9 cellular contexts compared by ENCODE assay signal in the genomic region with DNA sequence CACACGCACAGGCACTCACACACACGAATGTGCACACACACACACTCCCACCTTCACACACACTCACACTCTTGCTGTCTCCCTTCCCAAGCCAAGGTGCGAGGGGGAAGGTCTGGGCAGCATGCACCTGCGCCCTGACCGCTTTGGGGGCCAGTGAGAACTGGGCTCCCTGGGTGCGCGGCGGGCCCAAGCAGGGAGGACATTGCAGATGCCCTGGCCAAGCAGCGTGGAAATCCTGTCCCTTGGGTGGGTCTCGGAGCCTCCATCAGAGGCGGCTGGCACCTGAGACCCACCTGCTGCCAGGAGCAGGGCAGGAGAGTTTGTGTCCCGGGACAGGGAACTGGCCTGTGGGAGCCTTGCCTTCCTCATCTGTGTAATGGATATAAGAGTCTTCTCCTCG. TPM values are rescaled to one million over a fixed set of nuclear protein-coding genes. Genes with fewer than 3 reads are reported as not detected.
DNase-seq lines count a peak whose midpoint lies in the region; ATAC-seq and TF ChIP-seq lines count a peak whose summit lies in the region.
"Had no signal": no experiment of that assay in that cellular context is flagged by ENCODE, and none has a peak within 500 bp of the region (broad histone marks: within the 10 kb centered on the region; RNA-seq: fewer than 3 reads in every experiment).

No MANE protein-coding gene starts in this region.

- CTCF ChIA-PET in activated naive CD4-positive, alpha-beta T cell treated with anti-CD3 and anti-CD28 coated beads for 36 hours (lab: Charles Lee) = no interaction called here

- H3K27ac ChIP-seq in mesendoderm (ENCODE audit: low read depth, low read length) (no peak overlapping the region), tibial nerve (peak overlapping the region; percentile 39 to 99 (median 98))

- H3K4me3 ChIP-seq in mesendoderm (ENCODE audit: low read length) = no peak overlapping the region
- H3K4me3 ChIP-seq in tibial nerve = peak overlapping the region in 3 of 4 donors; percentile 20 to 97 (median 69)

- H3K23ac ChIP-seq in mesendoderm (ENCODE audit: low read length) = no peak overlapping the region

- peak overlapping the region; percentile 34 for H3K56ac ChIP-seq in mesendoderm (ENCODE audit: low read length)

- H3K18ac ChIP-seq in mesendoderm (ENCODE audit: low read length) = no peak overlapping the region

- no peaks in the 10 kb centered on the region for H3K9me3 Mint-ChIP-seq in activated naive CD4-positive, alpha-beta T cell treated with anti-CD3 and anti-CD28 coated beads for 36 hours
- H3K9me3 Mint-ChIP-seq in brain = no peaks in the 10 kb centered on the region

- peaks cover 47% of the 10 kb centered on the region for H3K4me1 Mint-ChIP-seq in activated naive CD4-positive, alpha-beta T cell treated with anti-CD3 and anti-CD28 coated beads for 36 hours (ENCODE audit: low read depth)
- H3K4me1 Mint-ChIP-seq in brain = peaks cover 54% of the 10 kb centered on the region

- H3K4me3 Mint-ChIP-seq in activated naive CD4-positive, alpha-beta T cell treated with anti-CD3 and anti-CD28 coated beads for 36 hours = no peak overlapping the region
- H3K4me3 Mint-ChIP-seq in brain = peak overlapping the region; percentile 24 to 62 (median 54)

- no peak overlapping the region for H3K4me2 ChIP-seq in mesendoderm (ENCODE audit: low read length)

- TF ChIP-seq EP300 in tibial nerve (IDR thresholded peaks at IDR 0.05) = no peak

- no peak for TF ChIP-seq POLR2A in tibial nerve (IDR thresholded peaks at IDR 0.05)

- no peaks in the 10 kb centered on the region for H3K9me3 ChIP-seq in tibial nerve

- TF ChIP-seq CTCF in brain (conservative IDR thresholded peaks at IDR 0.05) (no peak), tibial nerve (IDR thresholded peaks at IDR 0.05) (no peak)

- H3K36me3 Mint-ChIP-seq in activated naive CD4-positive, alpha-beta T cell treated with anti-CD3 and anti-CD28 coated beads for 36 hours (ENCODE audit: low read depth) = no peaks in the 10 kb centered on the region
- H3K36me3 Mint-ChIP-seq in brain = peaks cover 26% of the 10 kb centered on the region

- peak overlapping the region; percentile 8 for H3K27ac Mint-ChIP-seq in activated naive CD4-positive, alpha-beta T cell treated with anti-CD3 and anti-CD28 coated beads for 36 hours
- peak overlapping the region in 1 of 5 experiments; percentile 24 for H3K27ac Mint-ChIP-seq in brain

- no peak overlapping the region for H4K5ac ChIP-seq in mesendoderm (ENCODE audit: low read length)

- intact Hi-C loops in activated naive CD4-positive, alpha-beta T cell treated with anti-CD3 and anti-CD28 coated beads for 36 hours (cut with micrococcal nuclease) = no loop called here
- intact Hi-C loops in sciatic nerve (cut with DNase I) = loop anchor here (10.0 kb wide), 1 partner anchor 1636 kb away; a partner anchor contains a TSS

- no peak for DNase-seq in activated naive CD4-positive, alpha-beta T cell treated with anti-CD3 and anti-CD28 coated beads for 36 hours
- DNase-seq in activated naive CD4-positive, alpha-beta T cell treated with Interleukin-2 at 50 U/mL for 16 hours = no peak
- DNase-seq in mesendoderm (no peak), tibial nerve (ENCODE audit: low spot score in 2 of 2) (no peak), sciatic nerve (ENCODE audit: low spot score) (no peak), A172 (ENCODE audit: low spot score) (no peak)
- DNase-seq: NCI-H2029 had no signal

- H3K4ac ChIP-seq in mesendoderm (ENCODE audit: low read depth, low read length) = no peak overlapping the region

- H4K8ac ChIP-seq in mesendoderm (ENCODE audit: low read depth, low read length) = no peak overlapping the region

- H3K9ac ChIP-seq in mesendoderm (ENCODE audit: low read length) = no peak overlapping the region

- H3K27me3 ChIP-seq in mesendoderm (ENCODE audit: insufficient read depth, low read length, poor library complexity) (no peaks in the 10 kb centered on the region), tibial nerve (no peaks in the 10 kb centered on the region)

- H3K36me3 ChIP-seq in mesendoderm (ENCODE audit: control insufficient read depth, insufficient read depth, low read length) (no peaks in the 10 kb centered on the region), tibial nerve (no peaks in the 10 kb centered on the region)

- H2BK120ac ChIP-seq in mesendoderm (ENCODE audit: low read depth, low read length) = no peak overlapping the region

- H3K4me1 ChIP-seq in mesendoderm (ENCODE audit: control insufficient read depth, low read depth, low read length) (peaks cover 2% of the 10 kb centered on the region), tibial nerve (peaks cover 3 to 75% (median 67%) of the 10 kb centered on the region in 4 donors)

- ATAC-seq in GM21786 (IDR thresholded peaks at IDR 0.05; ENCODE audit: unreplicated experiment) (no peak), sciatic nerve (no peak)

- no peak overlapping the region for H2AK5ac ChIP-seq in mesendoderm (ENCODE audit: low read length)

- H3K27me3 Mint-ChIP-seq in activated naive CD4-positive, alpha-beta T cell treated with anti-CD3 and anti-CD28 coated beads for 36 hours (ENCODE audit: low read depth) = no peaks in the 10 kb centered on the region
- no peaks in the 10 kb centered on the region for H3K27me3 Mint-ChIP-seq in brain

- peaks cover 71% of the 10 kb centered on the region for H3K79me2 ChIP-seq in mesendoderm (ENCODE audit: control insufficient read depth, insufficient read depth, low read length)

- no peak overlapping the region for H2BK15ac ChIP-seq in mesendoderm (replicated peaks; ENCODE audit: low read depth)

- WGBS in mesendoderm (ENCODE audit: extremely low coverage, insufficient coverage, low lambda C conversion rate) = no CpG with 5 or more reads among the region's 13 CpGs
- 56 to 60% methylated on average over 11 to 12 of the region's 13 CpGs for WGBS in tibial nerve, 2 donors

- no peak overlapping the region for H2BK5ac ChIP-seq in mesendoderm (ENCODE audit: low read length)

- peaks cover 19% of the 10 kb centered on the region for H3K79me1 ChIP-seq in mesendoderm (ENCODE audit: low read length)

RNA-seq across cellular contexts. Expression of a gene that starts 3.3 kb away (rescaled TPM):
- total RNA-seq in activated naive CD4-positive, alpha-beta T cell treated with anti-CD3 and anti-CD28 coated beads for 36 hours = 100 to 1,000 TPM; 127 to 128 TPM
- 643 TPM for polyA plus RNA-seq in brain (ENCODE audit: insufficient read depth, low read depth, low replicate concordance)
- 187 TPM for polyA plus RNA-seq in mesendoderm (2013, experiment 1 of 2)
- 191 TPM for polyA plus RNA-seq in mesendoderm (2013, experiment 2 of 2)
- total RNA-seq in tibial nerve (100 to 1,000 TPM; 650 to 822 (median 674) TPM), sciatic nerve (618 TPM)
- 288 and 342 TPM in 2 replicates for total RNA-seq in A172 (2014; rRNA removed; shearing (Covaris generic))

RNA-seq across cellular contexts. Expression of a gene that starts 20.2 kb away (rescaled TPM):
- total RNA-seq in activated naive CD4-positive, alpha-beta T cell treated with anti-CD3 and anti-CD28 coated beads for 36 hours = 10 to 100 TPM; 41.9 to 42.0 TPM
- polyA plus RNA-seq in brain (ENCODE audit: insufficient read depth, low read depth, low replicate concordance) = 41.9 TPM
- polyA plus RNA-seq in mesendoderm (2013, experiment 1 of 2) = 66.6 TPM
- polyA plus RNA-seq in mesendoderm (2013, experiment 2 of 2) = 66.0 TPM
- total RNA-seq in tibial nerve (10 to 100 TPM; 44.8 to 54.3 (median 49.1) TPM), sciatic nerve (41.0 TPM)
- 69.7 and 99.8 TPM in 2 replicates for total RNA-seq in A172 (2014; rRNA removed; shearing (Covaris generic))
